ENCODE assay signal across 13 cellular contexts in genomic region chr1:47195981-47196380, GRCh38. TPM values are rescaled to one million over a fixed set of nuclear protein-coding genes. Genes with fewer than 3 reads are reported as not detected.
"Had no signal": no experiment of that assay in that cellular context is flagged by ENCODE, and none has a peak within 500 bp of the region (broad histone marks: within the 10 kb centered on the region; RNA-seq: fewer than 3 reads in every experiment).

No MANE protein-coding gene starts in this region.

RNA-seq across cellular contexts. Expression of gene PDZK1IP1, which starts 6.1 kb away (rescaled TPM):
- total RNA-seq: naive thymus-derived CD8-positive, alpha-beta T cell; natural killer cell treated with Interleukin-12 subunit alpha and Interleukin-12 subunit beta and Interleukin-15 and Interleukin-18, amount 100 ng/mL, for 72 hours; neural crest cell; osteoblast; smooth muscle cell; temporal lobe; thoracic aorta had no signal
- polyA plus RNA-seq: naive thymus-derived CD8-positive, alpha-beta T cell; smooth muscle cell had no signal

RNA-seq across cellular contexts. Expression of gene TAL1, which starts 36.0 kb away (rescaled TPM):
- total RNA-seq: naive thymus-derived CD8-positive, alpha-beta T cell; osteoblast; smooth muscle cell had no signal
- polyA plus RNA-seq: naive thymus-derived CD8-positive, alpha-beta T cell; smooth muscle cell had no signal

RNA-seq across cellular contexts. Expression of gene CYP4A22, which starts 58.7 kb away (rescaled TPM):
- total RNA-seq: naive thymus-derived CD8-positive, alpha-beta T cell; natural killer cell treated with Interleukin-12 subunit alpha and Interleukin-12 subunit beta and Interleukin-15 and Interleukin-18, amount 100 ng/mL, for 72 hours; neural crest cell; osteoblast; prostate gland; pulmonary artery endothelial cell; right atrium auricular region; smooth muscle cell; stomach; temporal lobe; thoracic aorta; thyroid gland; vagina had no signal
- polyA plus RNA-seq: naive thymus-derived CD8-positive, alpha-beta T cell; smooth muscle cell; stomach had no signal
